In the genomic region with DNA sequence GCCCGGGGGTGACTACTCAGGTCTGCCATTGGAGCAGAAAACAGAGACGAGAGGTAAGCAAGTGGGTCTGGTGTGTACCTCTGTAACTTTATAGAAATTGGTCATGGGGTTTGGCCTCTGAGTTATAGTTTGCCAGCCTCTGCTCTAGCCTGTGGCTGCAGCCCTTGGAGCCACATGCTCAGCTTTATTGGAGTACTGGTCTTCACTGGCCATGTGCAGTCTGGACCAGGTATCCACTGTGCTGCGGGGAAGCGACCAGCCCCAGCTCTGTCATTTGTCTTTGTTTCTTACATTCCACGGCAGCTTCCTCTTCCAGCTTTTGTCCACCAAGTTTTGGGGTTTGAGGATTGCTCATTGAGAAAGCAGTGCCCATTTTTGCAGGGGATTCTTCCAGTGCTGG, we compare ENCODE assay signal across 30 cellular contexts.
"Had no signal": no experiment of that assay in that cellular context is flagged by ENCODE, and none has a peak within 500 bp of the region (broad histone marks: within the 10 kb centered on the region; RNA-seq: fewer than 3 reads in every experiment).

No MANE protein-coding gene starts in this region.

- H3K4me3 ChIP-seq: coronary artery, esophagus squamous epithelium, lung, mucosa of descending colon, psoas muscle, testis, tibial artery had no signal

- DNase-seq: dermis blood vessel endothelial cell; effector memory CD8-positive, alpha-beta T cell; erythroblast; esophagus squamous epithelium; hypothalamus; immature natural killer cell; islet precursor cell; mucosa of descending colon; naive B cell; psoas muscle; right cardiac atrium; small intestine; stimulated activated CD4-positive, alpha-beta T cell treated with anti-CD3 and anti-CD28 coated beads, Interleukin-15, amount 100 ng/mL, for 24 hours; stimulated activated CD4-positive, alpha-beta T cell treated with anti-CD3 and anti-CD28 coated beads, Interleukin-2, amount 100 ng/mL, for 48 hours; stimulated activated naive CD4-positive, alpha-beta T cell treated with Interleukin-2 at 50 U/mL for 16 hours; substantia nigra; testis had no signal

- H3K36me3 Mint-ChIP-seq: immature natural killer cell; naive B cell; natural killer cell treated with Interleukin-12 subunit alpha and Interleukin-12 subunit beta and Interleukin-15 and Interleukin-18, amount 100 ng/mL, for 72 hours; stimulated activated effector memory CD8-positive, alpha-beta T cell treated with anti-CD3 and anti-CD28 coated beads, Interleukin-12 subunit alpha, Interleukin-12 subunit beta, amount 100 ng/mL, for 72 hours had no signal

- ATAC-seq: effector memory CD8-positive, alpha-beta T cell; mucosa of descending colon; natural killer cell treated with Interleukin-12 subunit alpha and Interleukin-12 subunit beta and Interleukin-15 and Interleukin-18, amount 100 ng/mL, for 72 hours; psoas muscle; right cardiac atrium; stimulated activated effector memory CD8-positive, alpha-beta T cell treated with anti-CD3 and anti-CD28 coated beads, Interleukin-12 subunit alpha, Interleukin-12 subunit beta, amount 100 ng/mL, for 72 hours had no signal

- H3K9me3 ChIP-seq: esophagus squamous epithelium, mucosa of descending colon, neutrophil, psoas muscle, testis, tibial artery had no signal

- H3K27me3 Mint-ChIP-seq: memory B cell; natural killer cell treated with Interleukin-12 subunit alpha and Interleukin-12 subunit beta and Interleukin-15 and Interleukin-18, amount 100 ng/mL, for 72 hours; type B pancreatic cell had no signal

- H3K9ac ChIP-seq: parathyroid adenoma had no signal

- H3K9me3 Mint-ChIP-seq: effector memory CD8-positive, alpha-beta T cell; immature natural killer cell; memory B cell; naive B cell; stimulated activated effector memory CD8-positive, alpha-beta T cell treated with anti-CD3 and anti-CD28 coated beads, Interleukin-12 subunit alpha, Interleukin-12 subunit beta, amount 100 ng/mL, for 72 hours had no signal

- H3K27ac ChIP-seq: coronary artery, esophagus squamous epithelium, neutrophil, parathyroid adenoma, psoas muscle, testis, tibial artery had no signal

- H3K4me3 Mint-ChIP-seq: effector memory CD8-positive, alpha-beta T cell; immature natural killer cell; memory B cell; mesothelial cell of epicardium; naive B cell; natural killer cell treated with Interleukin-12 subunit alpha and Interleukin-12 subunit beta and Interleukin-15 and Interleukin-18, amount 100 ng/mL, for 72 hours; neural crest cell; stimulated activated effector memory CD8-positive, alpha-beta T cell treated with anti-CD3 and anti-CD28 coated beads, Interleukin-12 subunit alpha, Interleukin-12 subunit beta, amount 100 ng/mL, for 72 hours; type B pancreatic cell had no signal

- H3K4me1 ChIP-seq: esophagus squamous epithelium, parathyroid adenoma, psoas muscle, testis, tibial artery had no signal

- H3K27ac Mint-ChIP-seq: effector memory CD8-positive, alpha-beta T cell; immature natural killer cell; memory B cell; mesothelial cell of epicardium; naive B cell; natural killer cell treated with Interleukin-12 subunit alpha and Interleukin-12 subunit beta and Interleukin-15 and Interleukin-18, amount 100 ng/mL, for 72 hours; stimulated activated effector memory CD8-positive, alpha-beta T cell treated with anti-CD3 and anti-CD28 coated beads, Interleukin-12 subunit alpha, Interleukin-12 subunit beta, amount 100 ng/mL, for 72 hours; type B pancreatic cell had no signal

- H3K4me1 Mint-ChIP-seq: immature natural killer cell, memory B cell, mesothelial cell of epicardium had no signal

- FAIRE-seq: endometrium, frontal cortex, small intestine had no signal

- H3K36me3 ChIP-seq: esophagus squamous epithelium, neutrophil, tibial artery had no signal

- H3K27me3 ChIP-seq: esophagus squamous epithelium, neutrophil, testis, tibial artery had no signal
